24 cellular contexts compared by ENCODE assay signal in genomic region chr3:74561881-74562280, GRCh38. TPM values are rescaled to one million over a fixed set of nuclear protein-coding genes. Genes with fewer than 3 reads are reported as not detected.
"Had no signal": no experiment of that assay in that cellular context is flagged by ENCODE, and none has a peak within 500 bp of the region (broad histone marks: within the 10 kb centered on the region; RNA-seq: fewer than 3 reads in every experiment).

No MANE protein-coding gene starts in this region.

- H3K27ac ChIP-seq: coronary artery, esophagus squamous epithelium, neutrophil, parathyroid adenoma, sigmoid colon, stomach, thoracic aorta, uterus had no signal

- H3K9me3 ChIP-seq: neutrophil, sigmoid colon, uterus had no signal

- DNase-seq: activated CD4-positive, alpha-beta memory T cell treated with anti-CD3 and anti-CD28 coated beads, Interleukin-2, amount 10 ng/mL, durations not matched to agents 7 days and 5 days; activated CD4-positive, alpha-beta T cell treated with anti-CD3 and anti-CD28 coated beads for 4 hours; activated effector memory CD4-positive, alpha-beta T cell treated with anti-CD3 and anti-CD28 coated beads, Interleukin-2, amount 50 U/mL, for 16 hours; activated T-cell treated with anti-CD3 and anti-CD28 coated beads, Interleukin-2, amount 50 U/mL, for 48 hours; central memory CD4-positive, alpha-beta T cell; effector CD8-positive, alpha-beta T cell; esophagus squamous epithelium; kidney glomerular epithelial cell; mesendoderm; natural killer cell; sigmoid colon; stimulated activated CD4-positive, alpha-beta T cell treated with anti-CD3 and anti-CD28 coated beads, Interleukin-12 subunit alpha, Interleukin-12 subunit beta, amount 100 ng/mL, for 4 hours; stimulated activated CD4-positive, alpha-beta T cell treated with anti-CD3 and anti-CD28 coated beads, Interleukin-2, amount 100 ng/mL, for 24 hours; stomach; T-helper 2 cell; uterus had no signal

- ATAC-seq: activated naive CD4-positive, alpha-beta T cell treated with anti-CD3 and anti-CD28 coated beads, Interleukin-2, amount 50 U/mL, for 72 hours; natural killer cell; WTC11 had no signal

- H3K27ac Mint-ChIP-seq: activated CD4-positive, alpha-beta memory T cell treated with anti-CD3 and anti-CD28 coated beads, Interleukin-2, amount 10 ng/mL, durations not matched to agents 7 days and 5 days; activated naive CD4-positive, alpha-beta T cell treated with anti-CD3 and anti-CD28 coated beads, Interleukin-2, amount 50 U/mL, for 72 hours; natural killer cell; WTC11 had no signal

- H3K4me3 ChIP-seq: coronary artery, esophagus squamous epithelium, sigmoid colon, stomach, thoracic aorta, uterus had no signal

- H3K27me3 Mint-ChIP-seq: activated CD4-positive, alpha-beta memory T cell treated with anti-CD3 and anti-CD28 coated beads, Interleukin-2, amount 10 ng/mL, durations not matched to agents 7 days and 5 days had no signal

- H3K4me3 Mint-ChIP-seq: activated CD4-positive, alpha-beta memory T cell treated with anti-CD3 and anti-CD28 coated beads, Interleukin-2, amount 10 ng/mL, durations not matched to agents 7 days and 5 days; natural killer cell; WTC11 had no signal

- H3K4me1 ChIP-seq: esophagus squamous epithelium, parathyroid adenoma, sigmoid colon, stomach, uterus had no signal

- H3K4me1 Mint-ChIP-seq: activated CD4-positive, alpha-beta memory T cell treated with anti-CD3 and anti-CD28 coated beads, Interleukin-2, amount 10 ng/mL, durations not matched to agents 7 days and 5 days; natural killer cell; WTC11 had no signal

- H3K36me3 ChIP-seq: esophagus squamous epithelium, neutrophil, sigmoid colon, stomach, thoracic aorta, uterus had no signal

- H3K27me3 ChIP-seq: esophagus squamous epithelium, neutrophil, sigmoid colon, stomach, uterus had no signal

- H3K36me3 Mint-ChIP-seq: activated naive CD4-positive, alpha-beta T cell treated with anti-CD3 and anti-CD28 coated beads, Interleukin-2, amount 50 U/mL, for 72 hours; natural killer cell; WTC11 had no signal

RNA-seq across cellular contexts. Expression of gene CNTN3, which starts 52.6 kb away (rescaled TPM):
- total RNA-seq: activated CD4-positive, alpha-beta memory T cell treated with anti-CD3 and anti-CD28 coated beads, Interleukin-2, amount 10 ng/mL, durations not matched to agents 7 days and 5 days; activated naive CD4-positive, alpha-beta T cell treated with anti-CD3 and anti-CD28 coated beads, Interleukin-2, amount 50 U/mL, for 72 hours; endothelial cell of umbilical vein; glomerular endothelial cell; natural killer cell had no signal
